ENCODE assay signal across 14 cellular contexts in genomic region chr21:46049890-46050650, GRCh38. TPM values are rescaled to one million over a fixed set of nuclear protein-coding genes. Genes with fewer than 3 reads are reported as not detected.
A peak's percentile ranks its signal among the peaks of the same experiment; 100 is the strongest.
DNase-seq lines count a peak whose midpoint lies in the region; ATAC-seq and TF ChIP-seq lines count a peak whose summit lies in the region.
"Had no signal": no experiment of that assay in that cellular context is flagged by ENCODE, and none has a peak within 500 bp of the region (broad histone marks: within the 10 kb centered on the region; RNA-seq: fewer than 3 reads in every experiment).

No MANE protein-coding gene starts in this region.

- H3K4ac ChIP-seq in mesendoderm (ENCODE audit: low read depth, low read length): peak overlapping the region; percentile 40

- no peak for TF ChIP-seq POLR2A in stomach (IDR thresholded peaks at IDR 0.05)

- intact Hi-C loops in dorsolateral prefrontal cortex (cut with DNase I): no loop called here
- intact Hi-C loops in stomach (cut with DNase I; ENCODE audit: low total_unique reads): loop anchor here (10.0 kb wide), 1 partner anchor 55 kb away; no protein-coding TSS in a partner anchor

- no peak overlapping the region for H4K8ac ChIP-seq in mesendoderm (ENCODE audit: low read depth, low read length)

- H3K79me1 ChIP-seq in mesendoderm (ENCODE audit: low read length): no peaks in the 10 kb centered on the region

- no peak overlapping the region for H2BK120ac ChIP-seq in mesendoderm (ENCODE audit: low read depth, low read length)

- TF ChIP-seq CTCF in dorsolateral prefrontal cortex (IDR thresholded peaks at IDR 0.05 in 54 of 56, conservative IDR thresholded peaks at IDR 0.05 in 2 of 56; ENCODE audit: low read depth in 1 of 56, partially characterized antibody in 56 of 56) (no peak), stomach (IDR thresholded peaks at IDR 0.05) (no peak)

- H2BK15ac ChIP-seq in mesendoderm (replicated peaks; ENCODE audit: low read depth): no peak overlapping the region

- H3K36me3 ChIP-seq in HUES48 (ENCODE audit: control insufficient read depth, insufficient read depth, low read length) (no peaks in the 10 kb centered on the region), mesendoderm (ENCODE audit: control insufficient read depth, insufficient read depth, low read length) (no peaks in the 10 kb centered on the region), stomach (no peaks in the 10 kb centered on the region)

- H3K27me3 ChIP-seq in HUES48 (ENCODE audit: control insufficient read depth, insufficient read depth, low read length) (no peaks in the 10 kb centered on the region), dorsolateral prefrontal cortex (peaks cover 0 to 7% (median 0%) of the 10 kb centered on the region in 45 donors), mesendoderm (ENCODE audit: insufficient read depth, low read length, poor library complexity) (no peaks in the 10 kb centered on the region), stomach (peaks cover 0 to 16% (median 0%) of the 10 kb centered on the region in 3 donors)

- no peak overlapping the region for H4K5ac ChIP-seq in mesendoderm (ENCODE audit: low read length)

- peak overlapping the region; percentile 15 for H3K18ac ChIP-seq in mesendoderm (ENCODE audit: low read length)

- H3K27ac ChIP-seq in HUES48 (ENCODE audit: low read depth, low read length) (peak overlapping the region; percentile 39), dorsolateral prefrontal cortex (peak overlapping the region in 43 of 59 donors; percentile 3 to 84 (median 57)), mesendoderm (ENCODE audit: low read depth, low read length) (no peak overlapping the region), stomach (peak overlapping the region; percentile 53 to 90 (median 83))

- no peak overlapping the region for H3K4me2 ChIP-seq in mesendoderm (ENCODE audit: low read length)

- H2AK5ac ChIP-seq in mesendoderm (ENCODE audit: low read length): peak overlapping the region; percentile 85

- H3K4me1 ChIP-seq in HUES48 (ENCODE audit: control insufficient read depth, insufficient read depth, low read length) (peaks cover 23% of the 10 kb centered on the region), mesendoderm (ENCODE audit: control insufficient read depth, low read depth, low read length) (peaks cover 8% of the 10 kb centered on the region), stomach (peaks cover 0 to 33% (median 20%) of the 10 kb centered on the region in 4 donors)

- no peak for TF ChIP-seq EP300 in stomach (IDR thresholded peaks at IDR 0.05)

- H2BK5ac ChIP-seq in mesendoderm (ENCODE audit: low read length): peak overlapping the region; percentile 26

- no peak overlapping the region for H3K23ac ChIP-seq in mesendoderm (ENCODE audit: low read length)

- no peak overlapping the region for H3K9ac ChIP-seq in HUES48 (ENCODE audit: low read depth, low read length)
- H3K9ac ChIP-seq in mesendoderm (ENCODE audit: low read length): no peak overlapping the region

- no peaks in the 10 kb centered on the region for H3K9me3 ChIP-seq in HUES48 (ENCODE audit: control insufficient read depth, insufficient read depth, low read length)
- no peaks in the 10 kb centered on the region for H3K9me3 ChIP-seq in stomach

- DNase-seq in dorsolateral prefrontal cortex (no peak), mesendoderm (no peak), stomach (no peak), D341Med (ENCODE audit: low spot score) (no peak), NK-92 (lab: John Stamatoyannopoulos, UW; ENCODE audit: unreplicated experiment) (no peak), NCI-H1092 (lab: John Stamatoyannopoulos, UW) (no peak)
- DNase-seq: activated CD4-positive, alpha-beta T cell treated with anti-CD3 and anti-CD28 coated beads, Interleukin-2, amount 50 U/mL, for 1 hour; activated naive CD4-positive, alpha-beta T cell treated with anti-CD3 and anti-CD28 coated beads for 36 hours; effector memory CD8-positive, alpha-beta T cell; NCI-H774; stimulated activated CD4-positive, alpha-beta T cell treated with anti-CD3 and anti-CD28 coated beads, Interleukin-4, amount 100 ng/mL, for 24 hours had no signal

- H3K79me2 ChIP-seq in mesendoderm (ENCODE audit: control insufficient read depth, insufficient read depth, low read length): no peaks in the 10 kb centered on the region

- no CpG with 5 or more reads among the region's 32 CpGs for WGBS in mesendoderm (ENCODE audit: extremely low coverage, insufficient coverage, low lambda C conversion rate)
- WGBS in stomach, 5 donors: 85 to 91% (median 87%) methylated on average over 29 to 32 of the region's 32 CpGs

- no peak overlapping the region for H3K4me3 ChIP-seq in HUES48 (ENCODE audit: low read depth, low read length)
- H3K4me3 ChIP-seq in dorsolateral prefrontal cortex: no peak overlapping the region
- no peak overlapping the region for H3K4me3 ChIP-seq in mesendoderm (ENCODE audit: low read length)
- H3K4me3 ChIP-seq in stomach: no peak overlapping the region

- ATAC-seq in HG03520 (IDR thresholded peaks at IDR 0.05; ENCODE audit: unreplicated experiment): no peak
- ATAC-seq: effector memory CD8-positive, alpha-beta T cell had no signal

- H3K56ac ChIP-seq in mesendoderm (ENCODE audit: low read length): peak overlapping the region; percentile 47

RNA-seq across cellular contexts. Expression of gene COL6A2, which starts 47.8 kb away (rescaled TPM):
- total RNA-seq in dorsolateral prefrontal cortex (10 to 100 TPM in 83 of 120 experiments, 1 to 10 TPM in 37; 4.3 to 57.2 (median 12.6) TPM), stomach (1,000 to 10,000 TPM in 1 of 5 donors, 100 to 1,000 TPM in 4; 351 to 3,737 (median 491) TPM)
- polyA plus RNA-seq in mesendoderm (2013, experiment 1 of 2): 67.9 TPM
- polyA plus RNA-seq in mesendoderm (2013, experiment 2 of 2): 67.5 TPM
- 100 to 1,000 TPM in 2 of 3 donors, 10 to 100 TPM in 1; 79.3 to 246 (median 113) TPM for polyA plus RNA-seq in stomach
- polyA plus RNA-seq: neural cell had no signal

Comparison
In these comparisons a context has a peak if more than half of its experiments do, and no peak if none do; other contexts are left out.
1. RNA of gene COL6A2, which starts 47.8 kb away (total RNA-seq): 351 to 3,737 TPM in stomach; 4.3 to 57.2 TPM in dorsolateral prefrontal cortex; every median in the first group is over 4 times any median in the second.